Comparison of ENCODE assay signal across 1 cellular context in genomic region chr9:137021574-137021978, GRCh38.
TF ChIP-seq lines count a peak whose summit lies in the region.

No MANE protein-coding gene starts in this region.

TF ChIP-seq in H1, 55 proteins besides CTCF, POLR2A, EP300 and RAD21:
- TF ChIP-seq MAFK (IDR thresholded peaks at IDR 0.05; ENCODE audit: low read depth, low read length) = no peak
